Comparison of ENCODE assay signal across 18 cellular contexts in genomic region chr22:31739795-31740201, GRCh38. TPM values are rescaled to one million over a fixed set of nuclear protein-coding genes. Genes with fewer than 3 reads are reported as not detected.
DNase-seq lines count a peak whose midpoint lies in the region; ATAC-seq and TF ChIP-seq lines count a peak whose summit lies in the region.
"Had no signal": no experiment of that assay in that cellular context is flagged by ENCODE, and none has a peak within 500 bp of the region (broad histone marks: within the 10 kb centered on the region; RNA-seq: fewer than 3 reads in every experiment).

No MANE protein-coding gene starts in this region.

- TF ChIP-seq CTCF in HFFc6 (IDR thresholded peaks at IDR 0.05) (no peak), VCaP (conservative IDR thresholded peaks at IDR 0.05) (no peak), left ventricle myocardium inferior (IDR thresholded peaks at IDR 0.05; ENCODE audit: borderline replicate concordance) (no peak)

- peaks cover 20% of the 10 kb centered on the region for H3K36me3 ChIP-seq in left ventricle myocardium inferior

- no peaks in the 10 kb centered on the region for H3K9me3 Mint-ChIP-seq in HFFc6
- H3K9me3 Mint-ChIP-seq in activated T-helper 2 cell treated with anti-CD3 and anti-CD28 coated beads, Interferon-gamma antibody, Interleukin-2, Interleukin-4, amounts not matched to agents 10 μg/mL and 5 μg/mL and 100 μg/mL, durations not matched to agents 14 hours and 24 hours and 36 hours, result no peaks in the 10 kb centered on the region
- H3K9me3 Mint-ChIP-seq: activated naive CD4-positive, alpha-beta T cell treated with anti-CD3 and anti-CD28 coated beads, Interleukin-2, amount 50 U/mL, for 24 hours had no signal

- H3K4me3 Mint-ChIP-seq in HFFc6, result no peak overlapping the region
- H3K4me3 Mint-ChIP-seq in activated T-helper 2 cell treated with anti-CD3 and anti-CD28 coated beads, Interferon-gamma antibody, Interleukin-2, Interleukin-4, amounts not matched to agents 10 μg/mL and 5 μg/mL and 100 μg/mL, durations not matched to agents 14 hours and 24 hours and 36 hours (ENCODE audit: low read depth), result no peak overlapping the region
- H3K4me3 Mint-ChIP-seq: activated naive CD4-positive, alpha-beta T cell treated with anti-CD3 and anti-CD28 coated beads, Interleukin-2, amount 50 U/mL, for 24 hours had no signal

- H3K27me3 ChIP-seq in left ventricle myocardium inferior (ENCODE audit: low read depth), result no peaks in the 10 kb centered on the region
- H3K27me3 ChIP-seq: SJSA1, suprapubic skin had no signal

- H3K27ac ChIP-seq in VCaP (peak overlapping the region; percentile 63), left ventricle myocardium inferior (replicated peaks) (peak overlapping the region; percentile 44)
- H3K27ac ChIP-seq: SJSA1, skin epidermis, suprapubic skin had no signal

- H3K27ac Mint-ChIP-seq in HFFc6, result peak overlapping the region; percentile 29
- no peak overlapping the region for H3K27ac Mint-ChIP-seq in activated T-helper 2 cell treated with anti-CD3 and anti-CD28 coated beads, Interferon-gamma antibody, Interleukin-2, Interleukin-4, amounts not matched to agents 10 μg/mL and 5 μg/mL and 100 μg/mL, durations not matched to agents 14 hours and 24 hours and 36 hours

- peaks cover 31% of the 10 kb centered on the region for H3K4me1 ChIP-seq in left ventricle myocardium inferior
- H3K4me1 ChIP-seq: suprapubic skin had no signal

- no peak for ATAC-seq in GM21447 (IDR thresholded peaks at IDR 0.05; ENCODE audit: unreplicated experiment)

- intact Hi-C loops in left ventricle myocardium inferior (cut with micrococcal nuclease), result no loop called here
- intact Hi-C loops in posterior vena cava (cut with DNase I), result loop anchor here (10.0 kb wide), 1 partner anchor 55 kb away; no protein-coding TSS in a partner anchor
- intact Hi-C loops in activated T-helper 2 cell treated with anti-CD3 and anti-CD28 coated beads, Interferon-gamma antibody, Interleukin-2, Interleukin-4, amounts not matched to agents 10 μg/mL and 5 μg/mL and 100 μg/mL, durations not matched to agents 14 hours and 24 hours and 36 hours (cut with micrococcal nuclease), result no loop called here

- peaks cover 36% of the 10 kb centered on the region for H3K4me1 Mint-ChIP-seq in HFFc6 (ENCODE audit: low read depth)
- peaks cover 16% of the 10 kb centered on the region for H3K4me1 Mint-ChIP-seq in activated T-helper 2 cell treated with anti-CD3 and anti-CD28 coated beads, Interferon-gamma antibody, Interleukin-2, Interleukin-4, amounts not matched to agents 10 μg/mL and 5 μg/mL and 100 μg/mL, durations not matched to agents 14 hours and 24 hours and 36 hours (ENCODE audit: low read depth)

- no peaks in the 10 kb centered on the region for H3K9me3 ChIP-seq in left ventricle myocardium inferior (replicated peaks)
- H3K9me3 ChIP-seq: SJSA1, suprapubic skin had no signal

- H3K4me3 ChIP-seq in left ventricle myocardium inferior, result no peak overlapping the region
- H3K4me3 ChIP-seq: SJSA1, skin epidermis, suprapubic skin had no signal

- no peak for DNase-seq in HFFc6
- no peak for DNase-seq in left ventricle myocardium inferior
- peak; percentile 36 for DNase-seq in posterior vena cava (ENCODE audit: low spot score)
- DNase-seq in GM19238 (ENCODE audit: insufficient read length, low spot score), result no peak
- no peak for DNase-seq in activated T-helper 2 cell treated with anti-CD3 and anti-CD28 coated beads, Interferon-gamma antibody, Interleukin-2, Interleukin-4, amounts not matched to agents 10 μg/mL and 5 μg/mL and 100 μg/mL, durations not matched to agents 14 hours and 24 hours and 36 hours (ENCODE audit: low spot score)
- DNase-seq: head of caudate nucleus; IMR-90; MM.1S; NCI-H1930; NCI-H510A treated with DMSO at 0.1 percent for 48 hours; occipital lobe; stimulated activated CD4-positive, alpha-beta T cell treated with anti-CD3 and anti-CD28 coated beads, Interleukin-4, amount 100 ng/mL, for 24 hours had no signal

- no peaks in the 10 kb centered on the region for H3K27me3 Mint-ChIP-seq in HFFc6 (ENCODE audit: insufficient read depth)
- no peaks in the 10 kb centered on the region for H3K27me3 Mint-ChIP-seq in activated T-helper 2 cell treated with anti-CD3 and anti-CD28 coated beads, Interferon-gamma antibody, Interleukin-2, Interleukin-4, amounts not matched to agents 10 μg/mL and 5 μg/mL and 100 μg/mL, durations not matched to agents 14 hours and 24 hours and 36 hours (ENCODE audit: low read depth)
- H3K27me3 Mint-ChIP-seq: activated naive CD4-positive, alpha-beta T cell treated with anti-CD3 and anti-CD28 coated beads, Interleukin-2, amount 50 U/mL, for 24 hours had no signal

- peaks cover 28% of the 10 kb centered on the region for H3K36me3 Mint-ChIP-seq in HFFc6 (ENCODE audit: low read depth)
- H3K36me3 Mint-ChIP-seq in activated T-helper 2 cell treated with anti-CD3 and anti-CD28 coated beads, Interferon-gamma antibody, Interleukin-2, Interleukin-4, amounts not matched to agents 10 μg/mL and 5 μg/mL and 100 μg/mL, durations not matched to agents 14 hours and 24 hours and 36 hours (ENCODE audit: low read depth), result peaks cover 53% of the 10 kb centered on the region

RNA-seq across cellular contexts. Expression of gene PRR14L, which starts 10.1 kb away (rescaled TPM):
- total RNA-seq in HFFc6 (2021; fragmentation: NEBNext Ultra II Directional; extraction: Animal tissue kit (Norgen Biotek cat#: 25700)), result 10 to 100 TPM; 28.4 to 39.6 (median 34.2) TPM
- total RNA-seq in left ventricle myocardium inferior, result 14.3 TPM
- total RNA-seq in posterior vena cava, result 10 to 100 TPM; 33.6 to 36.7 TPM
- 54.2 and 58.0 TPM in 2 replicates for total RNA-seq in activated T-helper 2 cell treated with anti-CD3 and anti-CD28 coated beads, Interferon-gamma antibody, Interleukin-2, Interleukin-4, amounts not matched to agents 10 μg/mL and 5 μg/mL and 100 μg/mL, durations not matched to agents 14 hours and 24 hours and 36 hours

RNA-seq across cellular contexts. Expression of gene DEPDC5, which starts 14.0 kb away (rescaled TPM):
- total RNA-seq in HFFc6 (2021; fragmentation: NEBNext Ultra II Directional; extraction: Animal tissue kit (Norgen Biotek cat#: 25700)), result 10 to 100 TPM in 5 of 6 experiments, 1 to 10 TPM in 1; 9.7 to 14.3 (median 12.5) TPM
- total RNA-seq in left ventricle myocardium inferior, result 11.4 TPM
- total RNA-seq in posterior vena cava, result 10 to 100 TPM; 20.2 to 25.4 TPM
- 33.2 and 37.6 TPM in 2 replicates for total RNA-seq in activated T-helper 2 cell treated with anti-CD3 and anti-CD28 coated beads, Interferon-gamma antibody, Interleukin-2, Interleukin-4, amounts not matched to agents 10 μg/mL and 5 μg/mL and 100 μg/mL, durations not matched to agents 14 hours and 24 hours and 36 hours

Comparison
In these comparisons a context has a peak if more than half of its experiments do, and no peak if none do; other contexts are left out.
1. intact Hi-C loops: an anchor here in posterior vena cava (10.0 kb wide); none called in left ventricle myocardium inferior and activated T-helper 2 cell treated with anti-CD3 and anti-CD28 coated beads, Interferon-gamma antibody, Interleukin-2, Interleukin-4, amounts not matched to agents 10 μg/mL and 5 μg/mL and 100 μg/mL, durations not matched to agents 14 hours and 24 hours and 36 hours.